ENCODE assay signal across 8 cellular contexts in the genomic region with DNA sequence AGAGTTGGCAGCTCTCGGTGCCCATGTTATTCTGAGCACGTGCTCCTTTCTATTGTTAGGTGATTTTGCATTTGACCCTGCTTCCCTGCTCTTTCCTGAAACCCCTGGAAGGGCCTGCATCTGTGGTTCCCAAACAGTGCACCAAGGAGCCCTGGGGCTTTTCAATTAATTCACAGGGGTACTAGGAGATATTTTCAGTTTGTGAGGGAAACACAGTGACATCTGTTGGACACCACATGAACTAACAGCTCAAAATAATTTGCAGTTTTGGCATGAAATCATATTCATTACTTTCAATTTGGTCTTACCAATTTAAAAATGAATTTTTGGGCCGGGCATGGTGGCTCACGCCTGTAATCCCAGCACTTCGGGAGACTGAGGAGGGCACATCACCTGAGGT.
DNase-seq lines count a peak whose midpoint lies in the region; ATAC-seq and TF ChIP-seq lines count a peak whose summit lies in the region.

No MANE protein-coding gene starts in this region.

- no peaks in the 10 kb centered on the region for H3K36me3 Mint-ChIP-seq in neural progenitor cell

- H3K9me3 Mint-ChIP-seq in neural progenitor cell = no peaks in the 10 kb centered on the region

- TF ChIP-seq EP300 in gastroesophageal sphincter (IDR thresholded peaks at IDR 0.05) = no peak

- no peaks in the 10 kb centered on the region for H3K79me2 ChIP-seq in neural progenitor cell (ENCODE audit: low read depth)

- peak; percentile 59 for DNase-seq in GM03348 (ENCODE audit: low spot score)
- DNase-seq in NB4 (ENCODE audit: low read depth) = peak; percentile 22
- DNase-seq in dedifferentiated amniotic fluid mesenchymal stem cell (ENCODE audit: extremely low spot score) = peak; percentile 43
- no peak for DNase-seq in neural progenitor cell (ENCODE audit: low spot score)
- DNase-seq in activated gamma-delta T cell treated with Interleukin-2 at 50 U/mL for 16 hours = no peak
- DNase-seq in NCI-H2171 treated with DMSO at 0.1 percent for 48 hours (lab: John Stamatoyannopoulos, UW) = no peak
- no peak for DNase-seq in stimulated activated CD4-positive, alpha-beta T cell treated with anti-CD3 and anti-CD28 coated beads, Interleukin-12 subunit alpha, Interleukin-12 subunit beta, amount 100 ng/mL, for 4 hours

- H3K9ac ChIP-seq in neural progenitor cell = no peak overlapping the region

- no peaks in the 10 kb centered on the region for H4K20me1 ChIP-seq in neural progenitor cell (ENCODE audit: low read depth)

- H3K4me2 ChIP-seq in neural progenitor cell = no peak overlapping the region

- no peak overlapping the region for H3K27ac Mint-ChIP-seq in neural progenitor cell

- no peak overlapping the region for H2AFZ ChIP-seq in neural progenitor cell (replicated peaks)

- H3F3A ChIP-seq in neural progenitor cell (ENCODE audit: low read depth) = no peaks in the 10 kb centered on the region

- H3K27me3 ChIP-seq in neural progenitor cell (no peaks in the 10 kb centered on the region), gastroesophageal sphincter (no peaks in the 10 kb centered on the region)

- H3K4me1 Mint-ChIP-seq in neural progenitor cell = no peaks in the 10 kb centered on the region

- no peaks in the 10 kb centered on the region for H3K36me3 ChIP-seq in neural progenitor cell
- no peaks in the 10 kb centered on the region for H3K36me3 ChIP-seq in gastroesophageal sphincter

- ATAC-seq in gastroesophageal sphincter = no peak

- no peak overlapping the region for H3K27ac ChIP-seq in neural progenitor cell
- H3K27ac ChIP-seq in gastroesophageal sphincter = no peak overlapping the region

- H3K9me3 ChIP-seq in neural progenitor cell (ENCODE audit: low read depth) = no peaks in the 10 kb centered on the region
- H3K9me3 ChIP-seq in gastroesophageal sphincter = no peaks in the 10 kb centered on the region

- no peak for TF ChIP-seq POLR2A in NB4 (IDR thresholded peaks at IDR 0.05; ENCODE audit: extremely low read depth, insufficient read length)
- no peak for TF ChIP-seq POLR2A in gastroesophageal sphincter (IDR thresholded peaks at IDR 0.05)

- no peak overlapping the region for H3K4me3 ChIP-seq in NB4 (ENCODE audit: low read depth, low read length)
- no peak overlapping the region for H3K4me3 ChIP-seq in neural progenitor cell
- no peak overlapping the region for H3K4me3 ChIP-seq in gastroesophageal sphincter

- TF ChIP-seq CTCF in NB4 (IDR thresholded peaks at IDR 0.05; ENCODE audit: low read depth, low read length) = peak; percentile 10
- peak; percentile 49 for TF ChIP-seq CTCF in neural progenitor cell (IDR thresholded peaks at IDR 0.05)
- TF ChIP-seq CTCF in gastroesophageal sphincter (IDR thresholded peaks at IDR 0.05) = peak in 1 of 4 experiments; percentile 10

- H3K4me1 ChIP-seq in neural progenitor cell (no peaks in the 10 kb centered on the region), gastroesophageal sphincter (no peaks in the 10 kb centered on the region)

- WGBS in gastroesophageal sphincter (ENCODE audit: low coverage in 1 of 2), 2 donors = 76 to 79% methylated on average over 2 to 5 of the region's 5 CpGs

- H3K27me3 Mint-ChIP-seq in neural progenitor cell (ENCODE audit: insufficient read depth, low read depth) = no peaks in the 10 kb centered on the region

- no peak overlapping the region for H3K4me3 Mint-ChIP-seq in neural progenitor cell

Comparison
In these comparisons a context has a peak if more than half of its experiments do, and no peak if none do; other contexts are left out.
1. DNase-seq: peak in GM03348 (single experiment), NB4 (single experiment) and dedifferentiated amniotic fluid mesenchymal stem cell (single experiment); none in neural progenitor cell (single experiment), activated gamma-delta T cell treated with Interleukin-2 at 50 U/mL for 16 hours (single experiment), NCI-H2171 treated with DMSO at 0.1 percent for 48 hours (single experiment) and stimulated activated CD4-positive, alpha-beta T cell treated with anti-CD3 and anti-CD28 coated beads, Interleukin-12 subunit alpha, Interleukin-12 subunit beta, amount 100 ng/mL, for 4 hours (single experiment).